ENCODE assay signal across 14 cellular contexts in the genomic region with DNA sequence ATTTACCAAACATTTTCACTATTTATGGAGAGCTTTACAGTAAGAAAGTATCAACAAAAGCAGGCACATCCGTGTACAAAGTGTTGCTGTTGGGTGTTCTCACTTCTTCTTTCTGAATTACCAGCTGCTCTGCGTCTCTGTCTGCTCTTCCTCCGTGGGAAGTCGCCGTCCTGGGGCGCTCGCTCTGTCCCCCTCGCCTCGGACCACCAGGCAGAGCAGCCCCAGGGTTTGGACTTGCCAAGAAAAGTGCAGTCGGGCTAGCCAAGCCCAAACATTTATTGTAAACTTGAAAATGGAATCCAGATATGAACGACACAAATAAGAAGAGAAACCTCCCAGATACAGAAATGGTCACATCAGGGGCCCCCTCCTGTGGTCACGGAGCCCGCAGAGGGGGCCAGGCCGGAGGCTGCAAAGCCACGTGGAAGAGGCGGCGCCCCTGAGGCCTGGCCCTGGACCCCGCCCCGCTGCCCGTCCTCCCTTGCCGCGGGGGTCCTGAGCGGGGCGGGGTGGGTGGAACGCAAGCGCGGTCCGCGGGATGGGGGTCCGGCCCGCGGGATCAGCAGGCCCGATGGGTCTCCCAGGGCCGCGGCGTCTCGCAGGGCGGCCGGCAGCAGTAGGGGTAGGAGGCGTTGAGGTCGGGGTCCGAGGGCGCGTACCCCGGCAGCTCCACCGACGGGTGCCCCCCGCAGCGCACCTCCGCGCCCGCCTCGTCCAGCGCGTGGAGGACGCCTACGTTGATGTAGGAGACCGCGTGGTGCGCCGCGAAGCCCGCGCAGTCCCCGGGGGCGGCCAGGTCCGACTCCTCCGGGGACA. TPM values are rescaled to one million over a fixed set of nuclear protein-coding genes. Genes with fewer than 3 reads are reported as not detected.
DNase-seq lines count a peak whose midpoint lies in the region; ATAC-seq, FAIRE-seq and TF ChIP-seq lines count a peak whose summit lies in the region.
"Had no signal": no experiment of that assay in that cellular context is flagged by ENCODE, and none has a peak within 500 bp of the region (broad histone marks: within the 10 kb centered on the region; RNA-seq: fewer than 3 reads in every experiment).

No MANE protein-coding gene starts in this region.

- no peak for DNase-seq in activated T-cell treated with anti-CD3 and anti-CD28 coated beads, Interleukin-2, amount 50 U/mL, for 24 hours
- DNase-seq in activated T-cell treated with anti-CD3 and anti-CD28 coated beads, Interleukin-2, amount 50 U/mL, for 1 hour, result no peak
- peak; percentile 74 for DNase-seq in MV-4-11 (lab: John Stamatoyannopoulos, UW)
- peak in 1 of 2 experiments; percentile 57 for DNase-seq in H1 (ENCODE audit: low read depth in 1 of 2, low spot score in 2 of 2)
- no peak for DNase-seq in pancreas
- no peak for DNase-seq in superior temporal gyrus (ENCODE audit: extremely low spot score)
- DNase-seq: Calu3 had no signal

- no peak overlapping the region for H3K27ac Mint-ChIP-seq in activated T-cell treated with anti-CD3 and anti-CD28 coated beads, Interleukin-2, amount 50 U/mL, for 24 hours
- H3K27ac Mint-ChIP-seq: activated naive CD4-positive, alpha-beta T cell treated with anti-CD3 and anti-CD28 coated beads for 36 hours had no signal

- H2AFZ ChIP-seq in H1 (ENCODE audit: low read length) (no peak overlapping the region), neuron (ENCODE audit: low read depth, low read length) (no peak overlapping the region)

- no peak for TF ChIP-seq CTCF in H1 (IDR thresholded peaks at IDR 0.05; ENCODE audit: control extremely low read depth in 1 of 3, insufficient read depth in 1 of 3, low read depth in 1 of 3, low read length in 3 of 3)
- no peak for TF ChIP-seq CTCF in pancreas (IDR thresholded peaks at IDR 0.05)

- no peak overlapping the region for H2BK120ac ChIP-seq in H1 (replicated peaks; ENCODE audit: low read depth, low read length)

- no peak overlapping the region for H3K18ac ChIP-seq in H1 (ENCODE audit: extremely low read depth, low read length)

- H3K27me3 Mint-ChIP-seq in activated T-cell treated with anti-CD3 and anti-CD28 coated beads, Interleukin-2, amount 50 U/mL, for 24 hours, result peaks cover 73% of the 10 kb centered on the region

- no peak overlapping the region for H3K4ac ChIP-seq in H1 (replicated peaks; ENCODE audit: insufficient read length, low read depth, low read length)

- H3K36me3 ChIP-seq in H1 (ENCODE audit: control insufficient read depth in 2 of 4, insufficient read depth in 4 of 4, low read length in 3 of 4) (no peaks in the 10 kb centered on the region), neuron (ENCODE audit: insufficient read depth, low read length) (no peaks in the 10 kb centered on the region), pancreas (no peaks in the 10 kb centered on the region)
- H3K36me3 ChIP-seq: esophagus muscularis mucosa had no signal

- H3K9me3 Mint-ChIP-seq in activated T-cell treated with anti-CD3 and anti-CD28 coated beads, Interleukin-2, amount 50 U/mL, for 24 hours, result no peaks in the 10 kb centered on the region

- peaks cover 15% of the 10 kb centered on the region for H3K23me2 ChIP-seq in H1 (ENCODE audit: low read depth, low read length)

- TF ChIP-seq POLR2A in H1 (IDR thresholded peaks at IDR 0.05; ENCODE audit: control extremely low read depth in 1 of 2, low read depth in 2 of 2, low read length in 2 of 2), result no peak

- no peak overlapping the region for H2BK15ac ChIP-seq in H1 (ENCODE audit: low read length)

- H3K27ac ChIP-seq in H1 (ENCODE audit: low read depth, low read length) (no peak overlapping the region), pancreas (no peak overlapping the region)
- H3K27ac ChIP-seq: esophagus muscularis mucosa had no signal

- H3K36me3 Mint-ChIP-seq in activated T-cell treated with anti-CD3 and anti-CD28 coated beads, Interleukin-2, amount 50 U/mL, for 24 hours (ENCODE audit: low read depth), result no peaks in the 10 kb centered on the region

- H2AK5ac ChIP-seq in H1 (ENCODE audit: low read depth, low read length), result no peak overlapping the region

- H3K4me1 Mint-ChIP-seq in activated T-cell treated with anti-CD3 and anti-CD28 coated beads, Interleukin-2, amount 50 U/mL, for 24 hours (ENCODE audit: low read depth), result peaks cover 14% of the 10 kb centered on the region

- intact Hi-C loops in pancreas (cut with DNase I), result no loop called here

- no peak for TF ChIP-seq EP300 in H1 (IDR thresholded peaks at IDR 0.05; ENCODE audit: borderline replicate concordance in 1 of 2, low read depth in 2 of 2, low read length in 2 of 2)

- H2BK20ac ChIP-seq in H1 (ENCODE audit: low read length), result no peak overlapping the region

- CTCF ChIA-PET in H1 (lab: Charles Lee; ENCODE audit: partially characterized antibody), result no interaction called here

- POLR2A ChIA-PET in H1 (lab: Charles Lee; ENCODE audit: partially characterized antibody), result interaction anchor here (1.1 to 1.2 kb wide), 2 partner anchors 100 to 367 kb away, joined by 3 read pairs; no protein-coding TSS in a partner anchor

- peak overlapping the region; percentile 5 to 50 (median 22); a peak in 4 of 8 replicates for H3K4me3 ChIP-seq in H1 (ENCODE audit: extremely low read depth in 1 of 4, insufficient read depth in 2 of 4, low read depth in 3 of 4, low read length in 4 of 4)
- H3K4me3 ChIP-seq in neuron (ENCODE audit: low read length), result peak overlapping the region; percentile 13
- no peak overlapping the region for H3K4me3 ChIP-seq in pancreas

- H3K79me1 ChIP-seq in H1 (ENCODE audit: low read depth, low read length), result no peaks in the 10 kb centered on the region

- peaks cover 2 to 21% of the 10 kb centered on the region in 2 experiments for H4K20me1 ChIP-seq in H1 (replicated peaks in 1 of 2; ENCODE audit: control insufficient read depth in 1 of 2, insufficient read depth in 2 of 2, low read length in 2 of 2)

- no peak for ATAC-seq in HG03159 (IDR thresholded peaks at IDR 0.05; ENCODE audit: unreplicated experiment)
- no peak for ATAC-seq in pancreas

- peak overlapping the region; percentile 72 to 79 for H3K4me2 ChIP-seq in H1 (ENCODE audit: insufficient read depth in 1 of 2, low read depth in 2 of 2, low read length in 2 of 2)

- 24% methylated on average over 14 of the region's 68 CpGs; no CpG with 5 or more reads in 1 of the 2 experiments for WGBS in H1 (ENCODE audit: extremely low coverage in 1 of 2, insufficient coverage in 1 of 2, insufficient read length in 1 of 2, insufficient replicate concordance in 2 of 2, low coverage in 1 of 2, low lambda C conversion rate in 2 of 2, missing lambda C conversion rate in 1 of 2), 2 experiments
- 6% methylated on average over 24 to 68 of the region's 68 CpGs for WGBS in pancreas, 2 donors

- H3K9me3 ChIP-seq in H1 (ENCODE audit: insufficient read depth in 2 of 2, low read depth in 1 of 2, low read length in 1 of 2) (no peaks in the 10 kb centered on the region), neuron (ENCODE audit: low read length) (peaks cover 6% of the 10 kb centered on the region), pancreas (no peaks in the 10 kb centered on the region)
- H3K9me3 ChIP-seq: esophagus muscularis mucosa had no signal

- no peak overlapping the region for H4K8ac ChIP-seq in H1 (ENCODE audit: extremely low read depth, insufficient read depth, low read length)

- no peak overlapping the region for H3K14ac ChIP-seq in H1 (ENCODE audit: insufficient read length)

- FAIRE-seq in H1 (lab: Jason Lieb, UNC) (no peak), pancreas (lab: Jason Lieb, UNC) (no peak)

- H3K79me2 ChIP-seq in H1 (ENCODE audit: control insufficient read depth in 1 of 2, insufficient read depth in 2 of 2, low read length in 2 of 2), result no peaks in the 10 kb centered on the region

- no peak overlapping the region for H2BK5ac ChIP-seq in H1 (ENCODE audit: low read depth, low read length)

- peak overlapping the region; percentile 32 for H3K4me3 Mint-ChIP-seq in activated T-cell treated with anti-CD3 and anti-CD28 coated beads, Interleukin-2, amount 50 U/mL, for 24 hours
- H3K4me3 Mint-ChIP-seq: activated naive CD4-positive, alpha-beta T cell treated with anti-CD3 and anti-CD28 coated beads for 36 hours had no signal

- H3K4me1 ChIP-seq in H1 (replicated peaks in 1 of 4; ENCODE audit: control insufficient read depth in 3 of 4, insufficient read depth in 4 of 4, low read length in 3 of 4), result peaks cover 0 to 20% (median 12%) of the 10 kb centered on the region in 4 experiments; a peak in 6 of 7 replicates
- H3K4me1 ChIP-seq in neuron (ENCODE audit: insufficient read depth, low read length), result peaks cover 19% of the 10 kb centered on the region
- no peaks in the 10 kb centered on the region for H3K4me1 ChIP-seq in pancreas

- H4K91ac ChIP-seq in H1 (replicated peaks; ENCODE audit: insufficient read length, low read length), result no peak overlapping the region

- H3K23ac ChIP-seq in H1 (ENCODE audit: insufficient read length), result no peak overlapping the region

- no peak overlapping the region for H4K5ac ChIP-seq in H1 (ENCODE audit: insufficient read length, low read depth, low read length)

- H3K27me3 ChIP-seq in H1 (replicated peaks in 1 of 4; ENCODE audit: control insufficient read depth in 3 of 4, extremely low read depth in 1 of 4, insufficient read depth in 3 of 4, low read length in 3 of 4) (peaks cover 58 to 81% (median 70%) of the 10 kb centered on the region in 4 experiments), neuron (ENCODE audit: insufficient read depth, low read length) (peaks cover 35% of the 10 kb centered on the region), pancreas (peaks cover 5 to 17% (median 9%) of the 10 kb centered on the region in 4 donors)

- H3K56ac ChIP-seq in H1 (replicated peaks; ENCODE audit: insufficient read length, low read depth, low read length), result no peak overlapping the region

- no peak for TF ChIP-seq RAD21 in H1 (IDR thresholded peaks at IDR 0.05 in 1 of 2, conservative IDR thresholded peaks at IDR 0.05 in 1 of 2; ENCODE audit: low read depth in 2 of 2, low read length in 2 of 2)

- H2BK12ac ChIP-seq in H1 (ENCODE audit: low read depth, low read length), result no peak overlapping the region

- no peak overlapping the region for H3K9ac ChIP-seq in H1 (replicated peaks in 1 of 4; ENCODE audit: extremely low read depth in 1 of 4, low read depth in 3 of 4, low read length in 3 of 4)

RNA-seq across cellular contexts. Expression of gene TMEM271, which starts 1.5 kb away (rescaled TPM):
- total RNA-seq in H1 (2021; fragmentation: NEBNext Ultra II Directional; extraction: Animal tissue kit (Norgen Biotek cat#: 25700)), result 0.35 TPM in 1 of 2 replicates, not detected in the other
- polyA plus RNA-seq in H1 (2011; rRNA removed) (0.08 and 0.14 TPM in 2 replicates), pancreas (under 1 TPM; 0.23 to 0.35 TPM)
- 0.06 TPM for polyA plus RNA-seq in H1 (2011; cell fraction: cytosol; rRNA removed)
- polyA plus RNA-seq in H1 (2011; cell fraction: nucleus; rRNA removed), result 0.14 TPM
- 0.16 TPM in 1 of 4 replicates, not detected in the others for polyA plus RNA-seq in H1 (2012, experiment 1 of 2)
- polyA plus RNA-seq in H1 (2012, experiment 2 of 2), result 0.07 TPM
- 0.08 TPM for polyA plus RNA-seq in H1 (2013, experiment 1 of 2)
- 0.13 TPM for polyA plus RNA-seq in H1 (2013, experiment 2 of 2)
- polyA minus RNA-seq in H1 (2011; rRNA and poly(A)+ RNA removed), result not detected in 2 replicates
- polyA minus RNA-seq in H1 (2011; cell fraction: cytosol; rRNA and poly(A)+ RNA removed), result not detected
- polyA minus RNA-seq in H1 (2011; cell fraction: nucleus; rRNA and poly(A)+ RNA removed), result not detected
- total RNA-seq in pancreas, result under 1 TPM in 4 of 6 donors, not detected in 2; 0.04 to 0.34 (median 0.21) TPM
- total RNA-seq: activated naive CD4-positive, alpha-beta T cell treated with anti-CD3 and anti-CD28 coated beads for 36 hours; Calu3; lung microvascular endothelial cell had no signal
- polyA plus RNA-seq: AG04450, urinary bladder had no signal

RNA-seq across cellular contexts. Expression of gene PDE6B, which starts 50.8 kb away (rescaled TPM):
- total RNA-seq in H1 (2021; fragmentation: NEBNext Ultra II Directional; extraction: Animal tissue kit (Norgen Biotek cat#: 25700)), result 4.1 and 4.5 TPM in 2 replicates
- 8.0 and 8.4 TPM in 2 replicates for polyA plus RNA-seq in H1 (2011; rRNA removed)
- polyA plus RNA-seq in H1 (2011; cell fraction: cytosol; rRNA removed), result 11.1 TPM
- 14.3 TPM for polyA plus RNA-seq in H1 (2011; cell fraction: nucleus; rRNA removed)
- polyA plus RNA-seq in H1 (2012, experiment 1 of 2), result 9.1 to 17.0 TPM (median 14.1 TPM) in 4 replicates
- 4.3 TPM for polyA plus RNA-seq in H1 (2012, experiment 2 of 2)
- polyA plus RNA-seq in H1 (2013, experiment 1 of 2), result 1.3 TPM
- 2.1 TPM for polyA plus RNA-seq in H1 (2013, experiment 2 of 2)
- 11.1 and 16.4 TPM in 2 replicates for polyA minus RNA-seq in H1 (2011; rRNA and poly(A)+ RNA removed)
- 6.8 TPM for polyA minus RNA-seq in H1 (2011; cell fraction: cytosol; rRNA and poly(A)+ RNA removed)
- polyA minus RNA-seq in H1 (2011; cell fraction: nucleus; rRNA and poly(A)+ RNA removed), result 9.4 TPM
- 1 to 10 TPM; 1.5 to 6.6 (median 3.0) TPM for total RNA-seq in pancreas
- polyA plus RNA-seq in pancreas, result 1 to 10 TPM in 1 of 2 donors, under 1 TPM in 1; 0.99 to 3.0 TPM
- total RNA-seq: Calu3 had no signal

Comparison
In these comparisons a context has a peak if more than half of its experiments do, and no peak if none do; other contexts are left out.
1. H3K4me3 ChIP-seq: peak in H1 (4 of 4) and neuron (single experiment); none in pancreas (0 of 4).